8 cellular contexts compared by ENCODE assay signal in genomic region chr6:144013486-144013909, GRCh38. TPM values are rescaled to one million over a fixed set of nuclear protein-coding genes. Genes with fewer than 3 reads are reported as not detected.
A peak's percentile ranks its signal among the peaks of the same experiment; 100 is the strongest.
DNase-seq lines count a peak whose midpoint lies in the region; ATAC-seq and TF ChIP-seq lines count a peak whose summit lies in the region.

No MANE protein-coding gene starts in this region.

- H3K27ac Mint-ChIP-seq in WTC11 = no peak overlapping the region

- peaks cover 50% of the 10 kb centered on the region for H3K27me3 Mint-ChIP-seq in WTC11 (ENCODE audit: low read depth)

- POLR2A ChIA-PET in WTC11 (lab: Charles Lee) = no interaction called here

- ATAC-seq in GM21723 (IDR thresholded peaks at IDR 0.05; ENCODE audit: unreplicated experiment) (peak; percentile 65), WTC11 (peak; percentile 63), HG03135 (IDR thresholded peaks at IDR 0.05; ENCODE audit: unreplicated experiment) (no peak)

- peaks cover 6% of the 10 kb centered on the region for H3K27me3 ChIP-seq in BE2C
- H3K27me3 ChIP-seq in kidney epithelial cell (ENCODE audit: control insufficient read depth, insufficient read depth, low read length) = no peaks in the 10 kb centered on the region

- no peaks in the 10 kb centered on the region for H3K4me1 ChIP-seq in BE2C

- peaks cover 7% of the 10 kb centered on the region for H3K36me3 Mint-ChIP-seq in WTC11

- peak; percentile 86 for TF ChIP-seq CTCF in BE2C (IDR thresholded peaks at IDR 0.05; ENCODE audit: low read depth, low read length)
- peak; percentile 81 for TF ChIP-seq CTCF in WTC11 (IDR thresholded peaks at IDR 0.05)
- TF ChIP-seq CTCF in kidney epithelial cell (IDR thresholded peaks at IDR 0.05; ENCODE audit: insufficient read depth, low read length, poor library complexity, severe bottlenecking) = peak; percentile 87

- H3K36me3 ChIP-seq in BE2C (no peaks in the 10 kb centered on the region), kidney epithelial cell (ENCODE audit: control insufficient read depth, insufficient read depth, low read length) (no peaks in the 10 kb centered on the region)

- H3K4me1 Mint-ChIP-seq in WTC11 = no peaks in the 10 kb centered on the region

- peak; percentile 71 for DNase-seq in BE2C
- peak; percentile 64 for DNase-seq in NCI-H2171 treated with DMSO at 0.1 percent for 48 hours (lab: John Stamatoyannopoulos, UW)
- peak; percentile 79 for DNase-seq in WTC11 (ENCODE audit: low spot score)
- peak; percentile 43 for DNase-seq in central memory CD4-positive, alpha-beta T cell
- no peak for DNase-seq in kidney epithelial cell (ENCODE audit: low read depth)
- DNase-seq in stimulated activated CD4-positive, alpha-beta T cell treated with anti-CD3 and anti-CD28 coated beads, Interleukin-4, amount 100 ng/mL, for 1 hour = peak; percentile 66

- no peak overlapping the region for H3K4me3 Mint-ChIP-seq in WTC11

- peaks cover 19% of the 10 kb centered on the region for H3K9me3 Mint-ChIP-seq in WTC11

- CTCF ChIA-PET in WTC11 (lab: Charles Lee) = interaction anchor here (0.6 to 3.6 kb wide), 14 partner anchors 20 to 440 kb away, joined by 3 to 57 read pairs (median 4); partner anchors contain the start of gene LTV1

- H3K9me3 ChIP-seq in BE2C = 0 out of 2 replicates have a peak, but pooled peaks cover 4% of the 10 kb centered on the region

- no peak overlapping the region for H3K4me3 ChIP-seq in BE2C (ENCODE audit: low read depth, low read length)
- no peak overlapping the region for H3K4me3 ChIP-seq in kidney epithelial cell (ENCODE audit: low read depth, low read length)

TF ChIP-seq in WTC11, 78 proteins besides CTCF, POLR2A, EP300 and RAD21:
- 0 out of 2 replicates have a peak, but pooled peaks have one; percentile 73 for TF ChIP-seq ERG (CRISPR knock-in tag; IDR thresholded peaks at IDR 0.05)
- TF ChIP-seq GTF2I (CRISPR knock-in tag; conservative IDR thresholded peaks at IDR 0.05) = peak; percentile 93
- TF ChIP-seq ETV6 (CRISPR knock-in tag; IDR thresholded peaks at IDR 0.05) = no peak

RNA-seq across cellular contexts. Expression of gene PLAGL1, which starts 5.4 kb away (rescaled TPM):
- not detected for polyA plus RNA-seq in BE2C (2012; ENCODE audit: insufficient read depth, insufficient read length, low read depth)
- total RNA-seq in WTC11 (2021) (1.6 to 1.9 TPM (median 1.7 TPM) in 3 replicates), kidney epithelial cell (9.5 and 10.9 TPM in 2 replicates)
